ENCODE assay signal across 8 cellular contexts in genomic region chr12:57604454-57605307, GRCh38. TPM values are rescaled to one million over a fixed set of nuclear protein-coding genes. Genes with fewer than 3 reads are reported as not detected.
DNase-seq lines count a peak whose midpoint lies in the region; ATAC-seq and TF ChIP-seq lines count a peak whose summit lies in the region.

DTX3 (plus strand) TSS chr12:57604824; CDS start chr12:57606518, 1,694 bp downstream.

- H3K27ac Mint-ChIP-seq in activated T-cell treated with anti-CD3 and anti-CD28 coated beads, Interleukin-2, amount 50 U/mL, for 72 hours, result peak within 1 kb of the TSS; percentile 52
- H3K27ac Mint-ChIP-seq in naive thymus-derived CD8-positive, alpha-beta T cell, result peak within 1 kb of the TSS; percentile 86 to 97 (median 92)

- TF ChIP-seq CTCF in fibroblast of pulmonary artery (IDR thresholded peaks at IDR 0.05; ENCODE audit: low read length, missing control alignments), result no peak
- peak in 1 of 4 experiments; percentile 6 for TF ChIP-seq CTCF in uterus (IDR thresholded peaks at IDR 0.05)

- peak within 1 kb of the TSS; percentile 77 to 88 for H3K4me3 Mint-ChIP-seq in activated T-cell treated with anti-CD3 and anti-CD28 coated beads, Interleukin-2, amount 50 U/mL, for 72 hours
- peak within 1 kb of the TSS; percentile 78 to 94 (median 88) for H3K4me3 Mint-ChIP-seq in naive thymus-derived CD8-positive, alpha-beta T cell

- peaks cover 0 to 5% of the 10 kb centered on the region in 2 donors for H3K36me3 Mint-ChIP-seq in activated T-cell treated with anti-CD3 and anti-CD28 coated beads, Interleukin-2, amount 50 U/mL, for 72 hours (ENCODE audit: insufficient read depth in 2 of 2)
- peaks cover 0 to 37% (median 16%) of the 10 kb centered on the region in 3 donors for H3K36me3 Mint-ChIP-seq in naive thymus-derived CD8-positive, alpha-beta T cell

- H3K4me3 ChIP-seq in fibroblast of pulmonary artery (replicated peaks; ENCODE audit: low read depth, low read length) (peak within 1 kb of the TSS; percentile 69), uterus (peak within 1 kb of the TSS; percentile 61 to 67)

- intact Hi-C loops in uterus (cut with DNase I; ENCODE audit: low total_unique reads), result no loop called here

- TF ChIP-seq POLR2A in uterus (IDR thresholded peaks at IDR 0.05), result no peak

- no peaks in the 10 kb centered on the region for H3K9me3 ChIP-seq in uterus

- no peaks in the 10 kb centered on the region for H3K27me3 Mint-ChIP-seq in activated T-cell treated with anti-CD3 and anti-CD28 coated beads, Interleukin-2, amount 50 U/mL, for 72 hours (ENCODE audit: low read depth)
- no peaks in the 10 kb centered on the region for H3K27me3 Mint-ChIP-seq in naive thymus-derived CD8-positive, alpha-beta T cell

- no peaks in the 10 kb centered on the region for H3K4me1 ChIP-seq in uterus

- DNase-seq in activated gamma-delta T cell treated with Interleukin-2 at 50 U/mL for 16 hours (peak; percentile 28), activated gamma-delta T cell (lab: John Stamatoyannopoulos, UW) (no peak), NCI-H1092 treated with DMSO at 0.1 percent for 48 hours (lab: John Stamatoyannopoulos, UW) (peak; percentile 36), fibroblast of pulmonary artery (ENCODE audit: low read depth) (no peak), uterus (peak; percentile 61 to 65)
- peak; percentile 49 for DNase-seq in activated T-cell treated with anti-CD3 and anti-CD28 coated beads, Interleukin-2, amount 50 U/mL, for 72 hours
- peak in 8 of 10 donors; percentile 25 to 78 (median 46) for DNase-seq in naive thymus-derived CD8-positive, alpha-beta T cell

- peaks cover 23% of the 10 kb centered on the region for H3K4me1 Mint-ChIP-seq in activated T-cell treated with anti-CD3 and anti-CD28 coated beads, Interleukin-2, amount 50 U/mL, for 72 hours (ENCODE audit: low read depth)
- H3K4me1 Mint-ChIP-seq in naive thymus-derived CD8-positive, alpha-beta T cell, result peaks cover 18 to 43% (median 35%) of the 10 kb centered on the region in 4 donors

- H3K27me3 ChIP-seq in uterus, result no peaks in the 10 kb centered on the region

- H3K9me3 Mint-ChIP-seq in activated T-cell treated with anti-CD3 and anti-CD28 coated beads, Interleukin-2, amount 50 U/mL, for 72 hours, result peaks cover 0 to 1% of the 10 kb centered on the region in 2 donors
- no peaks in the 10 kb centered on the region for H3K9me3 Mint-ChIP-seq in naive thymus-derived CD8-positive, alpha-beta T cell

- POLR2A ChIA-PET in naive thymus-derived CD8-positive, alpha-beta T cell (lab: Charles Lee), result interaction anchor here (0.6 to 2.0 kb wide), 6 partner anchors 10 to 90 kb away, joined by 3 to 5 read pairs (median 4); no protein-coding TSS in a partner anchor

- H3K27ac ChIP-seq in uterus, result peak within 1 kb of the TSS; percentile 95 to 96

- H3K36me3 ChIP-seq in uterus, result no peaks in the 10 kb centered on the region

- peak; percentile 75 for ATAC-seq in activated T-cell treated with anti-CD3 and anti-CD28 coated beads, Interleukin-2, amount 50 U/mL, for 72 hours (replicated peaks in 1 of 2)
- ATAC-seq in naive thymus-derived CD8-positive, alpha-beta T cell, result peak; percentile 74 to 81
- no peak for ATAC-seq in GM21515 (IDR thresholded peaks at IDR 0.05; ENCODE audit: unreplicated experiment)

RNA-seq across cellular contexts. Expression of gene DTX3, which starts in this region (rescaled TPM):
- 10 to 100 TPM; 44.3 to 52.7 TPM for total RNA-seq in activated T-cell treated with anti-CD3 and anti-CD28 coated beads, Interleukin-2, amount 50 U/mL, for 72 hours
- total RNA-seq in naive thymus-derived CD8-positive, alpha-beta T cell, result 10 to 100 TPM; 36.2 to 36.3 TPM
- 1 to 10 TPM; 4.9 to 9.4 (median 7.7) TPM for polyA plus RNA-seq in naive thymus-derived CD8-positive, alpha-beta T cell
- 10 to 100 TPM; 17.6 to 82.5 (median 40.9) TPM for total RNA-seq in uterus

Comparison
In these comparisons a context has a peak if more than half of its experiments do, and no peak if none do; other contexts are left out.
1. DNase-seq: peak in activated gamma-delta T cell treated with Interleukin-2 at 50 U/mL for 16 hours (single experiment), NCI-H1092 treated with DMSO at 0.1 percent for 48 hours (single experiment), activated T-cell treated with anti-CD3 and anti-CD28 coated beads, Interleukin-2, amount 50 U/mL, for 72 hours (2 of 2), naive thymus-derived CD8-positive, alpha-beta T cell (8 of 10) and uterus (2 of 2); none in activated gamma-delta T cell (single experiment) and fibroblast of pulmonary artery (single experiment).